In genomic region chr3:13020159-13020558, GRCh38 we compare ENCODE assay signal across 18 cellular contexts. TPM values are rescaled to one million over a fixed set of nuclear protein-coding genes. Genes with fewer than 3 reads are reported as not detected.
A peak's percentile ranks its signal among the peaks of the same experiment; 100 is the strongest.
DNase-seq lines count a peak whose midpoint lies in the region; ATAC-seq lines count a peak whose summit lies in the region.
"Had no signal": no experiment of that assay in that cellular context is flagged by ENCODE, and none has a peak within 500 bp of the region (broad histone marks: within the 10 kb centered on the region; RNA-seq: fewer than 3 reads in every experiment).

No MANE protein-coding gene starts in this region.

- H3K4me1 ChIP-seq in trophoblast cell (ENCODE audit: control insufficient read depth in 1 of 2, insufficient read depth in 2 of 2, low read length in 2 of 2) = peaks cover 36 to 37% of the 10 kb centered on the region in 2 experiments

- no peak overlapping the region for H3K4me3 ChIP-seq in trophoblast cell (ENCODE audit: low read depth, low read length)
- H3K4me3 ChIP-seq: mucosa of descending colon had no signal

- H3K4ac ChIP-seq in trophoblast cell (ENCODE audit: low read depth, low read length) = no peak overlapping the region

- H3K79me2 ChIP-seq in trophoblast cell (ENCODE audit: control insufficient read depth, insufficient read depth, low read length, poor library complexity) = no peaks in the 10 kb centered on the region

- peaks cover 29% of the 10 kb centered on the region for H3K79me1 ChIP-seq in trophoblast cell (ENCODE audit: low read length)

- no peaks in the 10 kb centered on the region for H3K27me3 ChIP-seq in trophoblast cell (ENCODE audit: insufficient read depth, low read length)

- H3K18ac ChIP-seq in trophoblast cell (ENCODE audit: low read length) = peak overlapping the region; percentile 66

- H3K9me3 ChIP-seq in trophoblast cell (ENCODE audit: insufficient read depth, low read depth, low read length) = peaks cover 2% of the 10 kb centered on the region
- H3K9me3 ChIP-seq: mucosa of descending colon had no signal

- H3K36me3 ChIP-seq in trophoblast cell (ENCODE audit: control insufficient read depth in 1 of 2, insufficient read depth in 2 of 2, low read length in 2 of 2) = no peaks in the 10 kb centered on the region

- peak overlapping the region; percentile 87 for H2AK5ac ChIP-seq in trophoblast cell (ENCODE audit: low read length)

- H3K9me3 Mint-ChIP-seq in IgD-negative memory B cell = peaks cover 0 to 2% (median 0%) of the 10 kb centered on the region in 3 donors
- H3K9me3 Mint-ChIP-seq in central memory CD8-positive, alpha-beta T cell = no peaks in the 10 kb centered on the region
- H3K9me3 Mint-ChIP-seq: activated naive CD8-positive, alpha-beta T cell treated with anti-CD3 and anti-CD28 coated beads, Interleukin-2, amount 10 ng/mL, durations not matched to agents 7 days and 5 days had no signal

- no peak overlapping the region for H3K27ac ChIP-seq in trophoblast cell (ENCODE audit: low read depth, low read length)
- H3K27ac ChIP-seq: epithelial cell of prostate had no signal

- DNase-seq in ELF-1 (ENCODE audit: low read depth, low spot score) = peak; percentile 41
- no peak for DNase-seq in central memory CD8-positive, alpha-beta T cell (ENCODE audit: low spot score in 2 of 2)
- no peak for DNase-seq in trophoblast cell
- DNase-seq in NCI-H1417 treated with DMSO at 0.1 percent for 48 hours (lab: John Stamatoyannopoulos, UW) = no peak
- DNase-seq in HPDE6-E6E7 (ENCODE audit: extremely low spot score) = no peak
- no peak for DNase-seq in NCI-H2081 (lab: John Stamatoyannopoulos, UW)
- no peak for DNase-seq in stimulated activated CD4-positive, alpha-beta T cell treated with anti-CD3 and anti-CD28 coated beads, Interleukin-2, amount 100 ng/mL, for 24 hours
- DNase-seq: activated CD4-positive, CD25-positive, alpha-beta regulatory T cell; activated naive CD8-positive, alpha-beta T cell treated with anti-CD3 and anti-CD28 coated beads, Interleukin-2, amount 10 ng/mL, durations not matched to agents 7 days and 5 days; GDM1; kidney glomerular epithelial cell; NCI-H2171 treated with DMSO at 0.1 percent for 48 hours; retina; stimulated activated CD4-positive, alpha-beta T cell treated with anti-CD3 and anti-CD28 coated beads, Interleukin-2, amount 100 ng/mL, for 48 hours had no signal

- H2BK12ac ChIP-seq in trophoblast cell (ENCODE audit: low read length) = peak overlapping the region; percentile 66

- peak overlapping the region; percentile 89 for H4K91ac ChIP-seq in trophoblast cell (ENCODE audit: low read depth, low read length)

- H3K23ac ChIP-seq in trophoblast cell (ENCODE audit: low read length) = no peak overlapping the region

- no peaks in the 10 kb centered on the region for H3K27me3 Mint-ChIP-seq in IgD-negative memory B cell
- no peaks in the 10 kb centered on the region for H3K27me3 Mint-ChIP-seq in central memory CD8-positive, alpha-beta T cell
- H3K27me3 Mint-ChIP-seq: activated naive CD8-positive, alpha-beta T cell treated with anti-CD3 and anti-CD28 coated beads, Interleukin-2, amount 10 ng/mL, durations not matched to agents 7 days and 5 days had no signal

- no peak overlapping the region for H2AFZ ChIP-seq in trophoblast cell (ENCODE audit: insufficient read depth, low read length, poor library complexity)

- no peak overlapping the region for H3K4me2 ChIP-seq in trophoblast cell (ENCODE audit: low read length)

- peak overlapping the region; percentile 97 to 99 (median 98) for H3K27ac Mint-ChIP-seq in IgD-negative memory B cell
- H3K27ac Mint-ChIP-seq in central memory CD8-positive, alpha-beta T cell (ENCODE audit: low read depth) = peak overlapping the region; percentile 23

- peak overlapping the region; percentile 13 for H3K14ac ChIP-seq in trophoblast cell (ENCODE audit: low read length)

- no CpG with 5 or more reads among the region's 6 CpGs for WGBS in trophoblast cell (ENCODE audit: extremely low coverage, insufficient coverage, insufficient read length)

- no peak overlapping the region for H3K9ac ChIP-seq in trophoblast cell (ENCODE audit: low read length)

- H2BK120ac ChIP-seq in trophoblast cell (ENCODE audit: insufficient read depth, low read length, poor library complexity) = peak overlapping the region; percentile 39

- H3K4me1 Mint-ChIP-seq in IgD-negative memory B cell = peaks cover 40 to 55% (median 47%) of the 10 kb centered on the region in 3 donors
- H3K4me1 Mint-ChIP-seq in central memory CD8-positive, alpha-beta T cell = peaks cover 24% of the 10 kb centered on the region

- H3K36me3 Mint-ChIP-seq in IgD-negative memory B cell = peaks cover 3% of the 10 kb centered on the region
- peaks cover 9% of the 10 kb centered on the region for H3K36me3 Mint-ChIP-seq in central memory CD8-positive, alpha-beta T cell (ENCODE audit: insufficient read depth)

- H2BK5ac ChIP-seq in trophoblast cell (ENCODE audit: low read depth, low read length, poor library complexity) = no peak overlapping the region

- no peak for ATAC-seq in central memory CD8-positive, alpha-beta T cell (replicated peaks; ENCODE audit: extremely low read depth, poor library complexity, severe bottlenecking)
- ATAC-seq: mucosa of descending colon had no signal

- H4K8ac ChIP-seq in trophoblast cell (ENCODE audit: low read depth, low read length) = no peak overlapping the region

- no peak overlapping the region for H4K12ac ChIP-seq in trophoblast cell (ENCODE audit: low read depth, low read length)

- peak overlapping the region; percentile 99 to 100 (median 99) for H3K4me3 Mint-ChIP-seq in IgD-negative memory B cell
- H3K4me3 Mint-ChIP-seq in central memory CD8-positive, alpha-beta T cell = no peak overlapping the region
- H3K4me3 Mint-ChIP-seq: activated naive CD8-positive, alpha-beta T cell treated with anti-CD3 and anti-CD28 coated beads, Interleukin-2, amount 10 ng/mL, durations not matched to agents 7 days and 5 days; CD14-positive monocyte had no signal

RNA-seq across cellular contexts. Expression of gene IQSEC1, which starts 53.1 kb away (rescaled TPM):
- 52.5 TPM for polyA plus RNA-seq in IgD-negative memory B cell
- polyA plus RNA-seq in trophoblast cell (2013) = 28.1 and 28.5 TPM in 2 replicates
